8 cellular contexts compared by ENCODE assay signal in genomic region chr2:230712443-230713330, GRCh38. TPM values are rescaled to one million over a fixed set of nuclear protein-coding genes. Genes with fewer than 3 reads are reported as not detected.
DNase-seq lines count a peak whose midpoint lies in the region; ATAC-seq and TF ChIP-seq lines count a peak whose summit lies in the region.

CAB39 (plus strand) TSS chr2:230712842; CDS start chr2:230760002, 47,160 bp downstream.

- no peaks in the 10 kb centered on the region for H3K27me3 ChIP-seq in GM23338 (ENCODE audit: insufficient read depth)

- H3K9me2 ChIP-seq in GM23338 (ENCODE audit: insufficient read depth) = no peaks in the 10 kb centered on the region

- peak; percentile 59 to 85 for TF ChIP-seq CTCF in GM23338 (conservative IDR thresholded peaks at IDR 0.05; ENCODE audit: low read depth in 2 of 2)
- TF ChIP-seq CTCF in RWPE1 (conservative IDR thresholded peaks at IDR 0.05; ENCODE audit: low read depth) = peak; percentile 95
- peak; percentile 30 for TF ChIP-seq CTCF in fibroblast of pulmonary artery (IDR thresholded peaks at IDR 0.05; ENCODE audit: low read length, missing control alignments)
- TF ChIP-seq CTCF in nephron (IDR thresholded peaks at IDR 0.05; ENCODE audit: unreplicated experiment in 3 of 3) = peak; percentile 88 to 94 (median 88)

- H2AFZ ChIP-seq in GM23338 = peak within 1 kb of the TSS; percentile 93

- POLR2A ChIA-PET in RWPE1 (lab: Yijun Ruan, JAX; ENCODE audit: low non-redundant PET) = no interaction called here

- peak within 1 kb of the TSS; percentile 87 for H3K4me2 ChIP-seq in GM23338

- H3K4me1 ChIP-seq in GM23338 (ENCODE audit: insufficient read depth) = peaks cover 34% of the 10 kb centered on the region

- H3K4me3 Mint-ChIP-seq in GM23338 (peak within 1 kb of the TSS; percentile 91), nephron (peak within 1 kb of the TSS; percentile 92 to 99 (median 97))
- peak within 1 kb of the TSS; percentile 99 for H3K4me3 Mint-ChIP-seq in activated T-helper 2 cell treated with anti-CD3 and anti-CD28 coated beads, Interferon-gamma antibody, Interleukin-2, Interleukin-4, amounts not matched to agents 10 μg/mL and 5 μg/mL and 100 μg/mL, durations not matched to agents 14 hours and 24 hours and 36 hours (ENCODE audit: low read depth)
- peak within 1 kb of the TSS; percentile 93 for H3K4me3 Mint-ChIP-seq in stimulated activated naive CD8-positive, alpha-beta T cell treated with anti-CD3 and anti-CD28 coated beads, Interleukin-15, Interleukin-2, amounts not matched to agents 100 ng/mL and 50 ng/mL, for 24 hours

- peak; percentile 87 for ATAC-seq in GM23338

- H3K4me3 ChIP-seq in GM23338 = peak within 1 kb of the TSS; percentile 92
- H3K4me3 ChIP-seq in fibroblast of pulmonary artery (replicated peaks; ENCODE audit: low read depth, low read length) = peak within 1 kb of the TSS; percentile 94

- H3K4me1 Mint-ChIP-seq in GM23338 = peaks cover 30% of the 10 kb centered on the region
- H3K4me1 Mint-ChIP-seq in activated T-helper 2 cell treated with anti-CD3 and anti-CD28 coated beads, Interferon-gamma antibody, Interleukin-2, Interleukin-4, amounts not matched to agents 10 μg/mL and 5 μg/mL and 100 μg/mL, durations not matched to agents 14 hours and 24 hours and 36 hours (ENCODE audit: low read depth) = peaks cover 34% of the 10 kb centered on the region
- H3K4me1 Mint-ChIP-seq in nephron = peaks cover 30% of the 10 kb centered on the region
- peaks cover 44% of the 10 kb centered on the region for H3K4me1 Mint-ChIP-seq in stimulated activated naive CD8-positive, alpha-beta T cell treated with anti-CD3 and anti-CD28 coated beads, Interleukin-15, Interleukin-2, amounts not matched to agents 100 ng/mL and 50 ng/mL, for 24 hours (ENCODE audit: low read depth)

- H3K27ac Mint-ChIP-seq in GM23338 = peak within 1 kb of the TSS; percentile 76
- peak within 1 kb of the TSS; percentile 93 for H3K27ac Mint-ChIP-seq in activated T-helper 2 cell treated with anti-CD3 and anti-CD28 coated beads, Interferon-gamma antibody, Interleukin-2, Interleukin-4, amounts not matched to agents 10 μg/mL and 5 μg/mL and 100 μg/mL, durations not matched to agents 14 hours and 24 hours and 36 hours
- H3K27ac Mint-ChIP-seq in nephron = peak within 1 kb of the TSS; percentile 88 to 96 (median 93)
- H3K27ac Mint-ChIP-seq in stimulated activated naive CD8-positive, alpha-beta T cell treated with anti-CD3 and anti-CD28 coated beads, Interleukin-15, Interleukin-2, amounts not matched to agents 100 ng/mL and 50 ng/mL, for 24 hours = peak within 1 kb of the TSS; percentile 91

- intact Hi-C loops in activated T-helper 2 cell treated with anti-CD3 and anti-CD28 coated beads, Interferon-gamma antibody, Interleukin-2, Interleukin-4, amounts not matched to agents 10 μg/mL and 5 μg/mL and 100 μg/mL, durations not matched to agents 14 hours and 24 hours and 36 hours (cut with micrococcal nuclease) = loop anchor here (1.0 to 5.0 kb wide), 2 partner anchors 68 to 100 kb away; no protein-coding TSS in a partner anchor

- no peaks in the 10 kb centered on the region for H3K36me3 ChIP-seq in GM23338 (ENCODE audit: insufficient read depth)

- H3F3A ChIP-seq in GM23338 (replicated peaks; ENCODE audit: low read depth) = no peaks in the 10 kb centered on the region

- H3K36me3 Mint-ChIP-seq in GM23338 (ENCODE audit: low read depth) (peaks cover 11% of the 10 kb centered on the region; the same call in 2 of the 3 replicates), nephron (ENCODE audit: low read depth) (peaks cover 4% of the 10 kb centered on the region)
- H3K36me3 Mint-ChIP-seq in activated T-helper 2 cell treated with anti-CD3 and anti-CD28 coated beads, Interferon-gamma antibody, Interleukin-2, Interleukin-4, amounts not matched to agents 10 μg/mL and 5 μg/mL and 100 μg/mL, durations not matched to agents 14 hours and 24 hours and 36 hours (ENCODE audit: low read depth) = peaks cover 38% of the 10 kb centered on the region
- H3K36me3 Mint-ChIP-seq in stimulated activated naive CD8-positive, alpha-beta T cell treated with anti-CD3 and anti-CD28 coated beads, Interleukin-15, Interleukin-2, amounts not matched to agents 100 ng/mL and 50 ng/mL, for 24 hours (ENCODE audit: low read depth) = peaks cover 21% of the 10 kb centered on the region

- peaks cover 7% of the 10 kb centered on the region for H3K27me3 Mint-ChIP-seq in GM23338 (ENCODE audit: insufficient read depth, low read depth, poor library complexity)
- H3K27me3 Mint-ChIP-seq in activated T-helper 2 cell treated with anti-CD3 and anti-CD28 coated beads, Interferon-gamma antibody, Interleukin-2, Interleukin-4, amounts not matched to agents 10 μg/mL and 5 μg/mL and 100 μg/mL, durations not matched to agents 14 hours and 24 hours and 36 hours (ENCODE audit: low read depth) = no peaks in the 10 kb centered on the region
- peaks cover 13% of the 10 kb centered on the region for H3K27me3 Mint-ChIP-seq in nephron (ENCODE audit: low read depth)
- H3K27me3 Mint-ChIP-seq in stimulated activated naive CD8-positive, alpha-beta T cell treated with anti-CD3 and anti-CD28 coated beads, Interleukin-15, Interleukin-2, amounts not matched to agents 100 ng/mL and 50 ng/mL, for 24 hours = no peaks in the 10 kb centered on the region

- CTCF ChIA-PET in RWPE1 (lab: Yijun Ruan, JAX) = interaction anchor here (0.5 to 2.2 kb wide), 9 partner anchors 8 to 1227 kb away, joined by 3 to 14 read pairs (median 3); no protein-coding TSS in a partner anchor

- peaks cover 16% of the 10 kb centered on the region; the same call in 1 of the 2 replicates for H4K20me1 ChIP-seq in GM23338 (replicated peaks; ENCODE audit: insufficient read depth)

- H3K79me2 ChIP-seq in GM23338 (replicated peaks; ENCODE audit: insufficient read depth) = peaks cover 47% of the 10 kb centered on the region

- H3K27ac ChIP-seq in GM23338 (ENCODE audit: low read depth) (peak within 1 kb of the TSS; percentile 86), RWPE1 (peak within 1 kb of the TSS; percentile 92)

- H3K9me3 Mint-ChIP-seq in GM23338 (no peaks in the 10 kb centered on the region), nephron (no peaks in the 10 kb centered on the region)
- no peaks in the 10 kb centered on the region for H3K9me3 Mint-ChIP-seq in activated T-helper 2 cell treated with anti-CD3 and anti-CD28 coated beads, Interferon-gamma antibody, Interleukin-2, Interleukin-4, amounts not matched to agents 10 μg/mL and 5 μg/mL and 100 μg/mL, durations not matched to agents 14 hours and 24 hours and 36 hours
- no peaks in the 10 kb centered on the region for H3K9me3 Mint-ChIP-seq in stimulated activated naive CD8-positive, alpha-beta T cell treated with anti-CD3 and anti-CD28 coated beads, Interleukin-15, Interleukin-2, amounts not matched to agents 100 ng/mL and 50 ng/mL, for 24 hours

- peak; percentile 87 for DNase-seq in EH (ENCODE audit: low read depth)
- DNase-seq in GM23338 (ENCODE audit: low spot score) = peak; percentile 95
- DNase-seq in LHCN-M2 (ENCODE audit: low read depth) = peak; percentile 76
- peak; percentile 86 for DNase-seq in RWPE1 (ENCODE audit: low spot score)
- DNase-seq in activated T-helper 2 cell treated with anti-CD3 and anti-CD28 coated beads, Interferon-gamma antibody, Interleukin-2, Interleukin-4, amounts not matched to agents 10 μg/mL and 5 μg/mL and 100 μg/mL, durations not matched to agents 14 hours and 24 hours and 36 hours (ENCODE audit: low spot score) = peak; percentile 87
- DNase-seq in fibroblast of pulmonary artery (ENCODE audit: low read depth) = peak; percentile 86

TF ChIP-seq in GM23338, 12 proteins besides CTCF, POLR2A, EP300 and RAD21 (continues in another document):
- TF ChIP-seq POLR2AphosphoS5 (IDR thresholded peaks at IDR 0.05; ENCODE audit: low read depth) (peak; percentile 53), CREB1 (CRISPR knock-in tag; IDR thresholded peaks at IDR 0.05; ENCODE audit: low read depth) (peak; percentile 81), ETS1 (IDR thresholded peaks at IDR 0.05) (peak; percentile 25; the same call in 1 of the 2 replicates), EZH2 (IDR thresholded peaks at IDR 0.05; ENCODE audit: low read depth, unreplicated experiment) (no peak)

RNA-seq across cellular contexts. Expression of gene CAB39, which starts in this region (rescaled TPM):
- total RNA-seq in GM23338 (2014; rRNA removed; shearing (Covaris generic)) = 67.5 and 73.9 TPM in 2 replicates
- polyA plus RNA-seq in GM23338 (2016; fragmentation: Nextera tagmentation; extraction: Ambion mirVana) = 15.5 and 18.7 TPM in 2 replicates
- total RNA-seq in LHCN-M2 (2014; rRNA removed) = 40.1 and 41.0 TPM in 2 replicates
- 12.6 TPM for polyA plus RNA-seq in LHCN-M2 (2012)
- total RNA-seq in activated T-helper 2 cell treated with anti-CD3 and anti-CD28 coated beads, Interferon-gamma antibody, Interleukin-2, Interleukin-4, amounts not matched to agents 10 μg/mL and 5 μg/mL and 100 μg/mL, durations not matched to agents 14 hours and 24 hours and 36 hours = 173 and 176 TPM in 2 replicates

Comparison
In these comparisons a context has a peak if more than half of its experiments do, and no peak if none do; other contexts are left out.
1. Peak in every context shown above with its lines: DNase-seq, ATAC-seq, H3K4me3 ChIP-seq and H3K27ac ChIP-seq.
2. CTCF ChIP-seq: peak in every context shown above with its lines; median percentile 95 in RWPE1; 88 in nephron; 72 in GM23338; 30 in fibroblast of pulmonary artery.